Comparison of ENCODE assay signal across 19 cellular contexts in genomic region chr15:78212008-78212407, GRCh38. TPM values are rescaled to one million over a fixed set of nuclear protein-coding genes. Genes with fewer than 3 reads are reported as not detected.
DNase-seq lines count a peak whose midpoint lies in the region; ATAC-seq and TF ChIP-seq lines count a peak whose summit lies in the region.
"Had no signal": no experiment of that assay in that cellular context is flagged by ENCODE, and none has a peak within 500 bp of the region (broad histone marks: within the 10 kb centered on the region; RNA-seq: fewer than 3 reads in every experiment).

No MANE protein-coding gene starts in this region.

- H3K36me3 ChIP-seq in PC-3 (ENCODE audit: low read depth, low read length) (no peaks in the 10 kb centered on the region), skeletal muscle tissue (ENCODE audit: control insufficient read depth in 3 of 3, insufficient read depth in 3 of 3, low read length in 3 of 3) (no peaks in the 10 kb centered on the region)
- H3K36me3 ChIP-seq: heart right ventricle, upper lobe of left lung had no signal

- H2AFZ ChIP-seq in PC-3 (ENCODE audit: low read length): 0 out of 2 replicates have a peak overlapping the region, but pooled peaks have one; percentile 26

- TF ChIP-seq CTCF in Calu3 (IDR thresholded peaks at IDR 0.05; ENCODE audit: unreplicated experiment) (no peak), PC-3 (conservative IDR thresholded peaks at IDR 0.05; ENCODE audit: low read depth, low read length) (no peak), glutamatergic neuron (IDR thresholded peaks at IDR 0.05; ENCODE audit: partially characterized antibody, unreplicated experiment) (no peak)

- H3K4me3 Mint-ChIP-seq in Calu3 (ENCODE audit: low read depth, unreplicated experiment) (no peak overlapping the region), glutamatergic neuron (ENCODE audit: unreplicated experiment) (no peak overlapping the region)
- H3K4me3 Mint-ChIP-seq: activated naive CD8-positive, alpha-beta T cell treated with anti-CD3 and anti-CD28 coated beads, Interleukin-2, amount 50 U/mL, for 24 hours; activated T-helper 17 cell treated with anti-CD3 and anti-CD28 coated beads, Interleukin-2, amount 50 U/mL, for 72 hours; CD8-positive, alpha-beta memory T cell; natural killer cell treated with Interleukin-12 subunit alpha and Interleukin-12 subunit beta and Interleukin-15 and Interleukin-18, amount 100 ng/mL, for 72 hours; stimulated activated memory B cell treated with anti-CD40 and anti-IgM and Interleukin-4, amounts not matched to agents 10 μg/mL and 1 μg/mL and 100 μg/mL, for 72 hours had no signal

- intact Hi-C loops in Calu3 (cut with micrococcal nuclease; ENCODE audit: unreplicated experiment) (no loop called here), PC-3 (cut with micrococcal nuclease) (no loop called here)

- H3K4me1 Mint-ChIP-seq in Calu3 (ENCODE audit: low read depth, unreplicated experiment): peaks cover 79% of the 10 kb centered on the region
- peaks cover 16% of the 10 kb centered on the region for H3K4me1 Mint-ChIP-seq in glutamatergic neuron (ENCODE audit: low read depth, unreplicated experiment)
- H3K4me1 Mint-ChIP-seq: activated naive CD8-positive, alpha-beta T cell treated with anti-CD3 and anti-CD28 coated beads, Interleukin-2, amount 50 U/mL, for 24 hours; activated T-helper 17 cell treated with anti-CD3 and anti-CD28 coated beads, Interleukin-2, amount 50 U/mL, for 72 hours; CD8-positive, alpha-beta memory T cell; stimulated activated memory B cell treated with anti-CD40 and anti-IgM and Interleukin-4, amounts not matched to agents 10 μg/mL and 1 μg/mL and 100 μg/mL, for 72 hours had no signal

- POLR2A ChIA-PET in PC-3 (lab: Charles Lee; ENCODE audit: unreplicated experiment): no interaction called here

- H3F3A ChIP-seq in PC-3 (ENCODE audit: low read length, unreplicated experiment): no peaks in the 10 kb centered on the region

- no peak for ATAC-seq in PC-3
- ATAC-seq: activated T-helper 17 cell treated with anti-CD3 and anti-CD28 coated beads, Interleukin-2, amount 50 U/mL, for 72 hours; natural killer cell treated with Interleukin-12 subunit alpha and Interleukin-12 subunit beta and Interleukin-15 and Interleukin-18, amount 100 ng/mL, for 72 hours; stimulated activated memory B cell treated with anti-CD40 and anti-IgM and Interleukin-4, amounts not matched to agents 10 μg/mL and 1 μg/mL and 100 μg/mL, for 72 hours had no signal

- H3K27me3 ChIP-seq in PC-3 (ENCODE audit: low read length) (no peaks in the 10 kb centered on the region), skeletal muscle tissue (ENCODE audit: control insufficient read depth in 3 of 3, insufficient read depth in 3 of 3, low read length in 3 of 3) (no peaks in the 10 kb centered on the region)
- H3K27me3 ChIP-seq: upper lobe of left lung had no signal

- H3K9me3 ChIP-seq in PC-3 (ENCODE audit: low read length) (no peaks in the 10 kb centered on the region), skeletal muscle tissue (ENCODE audit: control insufficient read depth in 3 of 3, low read length in 3 of 3) (no peaks in the 10 kb centered on the region)
- H3K9me3 ChIP-seq: heart right ventricle, upper lobe of left lung had no signal

- no peaks in the 10 kb centered on the region for H3K9me2 ChIP-seq in PC-3 (replicated peaks; ENCODE audit: low read length)

- H3K27ac Mint-ChIP-seq in Calu3 (ENCODE audit: unreplicated experiment) (peak overlapping the region; percentile 33), glutamatergic neuron (ENCODE audit: unreplicated experiment) (peak overlapping the region; percentile 28)
- H3K27ac Mint-ChIP-seq: activated naive CD8-positive, alpha-beta T cell treated with anti-CD3 and anti-CD28 coated beads, Interleukin-2, amount 50 U/mL, for 24 hours; activated T-helper 17 cell treated with anti-CD3 and anti-CD28 coated beads, Interleukin-2, amount 50 U/mL, for 72 hours; CD8-positive, alpha-beta memory T cell; natural killer cell treated with Interleukin-12 subunit alpha and Interleukin-12 subunit beta and Interleukin-15 and Interleukin-18, amount 100 ng/mL, for 72 hours; stimulated activated memory B cell treated with anti-CD40 and anti-IgM and Interleukin-4, amounts not matched to agents 10 μg/mL and 1 μg/mL and 100 μg/mL, for 72 hours had no signal

- H3K9me3 Mint-ChIP-seq in Calu3 (ENCODE audit: low read depth, unreplicated experiment): no peaks in the 10 kb centered on the region
- peaks cover 3% of the 10 kb centered on the region for H3K9me3 Mint-ChIP-seq in glutamatergic neuron (ENCODE audit: unreplicated experiment)
- H3K9me3 Mint-ChIP-seq: activated naive CD8-positive, alpha-beta T cell treated with anti-CD3 and anti-CD28 coated beads, Interleukin-2, amount 50 U/mL, for 24 hours; activated T-helper 17 cell treated with anti-CD3 and anti-CD28 coated beads, Interleukin-2, amount 50 U/mL, for 72 hours; CD8-positive, alpha-beta memory T cell; natural killer cell treated with Interleukin-12 subunit alpha and Interleukin-12 subunit beta and Interleukin-15 and Interleukin-18, amount 100 ng/mL, for 72 hours; stimulated activated memory B cell treated with anti-CD40 and anti-IgM and Interleukin-4, amounts not matched to agents 10 μg/mL and 1 μg/mL and 100 μg/mL, for 72 hours had no signal

- no peaks in the 10 kb centered on the region for H3K79me2 ChIP-seq in PC-3 (ENCODE audit: low read length)

- BruUV-seq in Calu3 (replicated peaks; lab: Mats Ljungman, UMichigan) (no TSS peak), PC-3 (replicated peaks; lab: Mats Ljungman, UMichigan) (no TSS peak)

- DNase-seq in Calu3 (no peak), PC-3 (peak; percentile 16), glutamatergic neuron (no peak), activated T-cell treated with anti-CD3 and anti-CD28 coated beads for 4 hours (no peak), NCI-H526 treated with DMSO at 0.1 percent for 48 hours (lab: John Stamatoyannopoulos, UW) (no peak), OCI-M1 (lab: John Stamatoyannopoulos, UW) (no peak), NCI-H526 (lab: John Stamatoyannopoulos, UW) (no peak)
- DNase-seq: activated CD4-positive, CD25-positive, alpha-beta regulatory T cell; activated naive CD8-positive, alpha-beta T cell treated with anti-CD3 and anti-CD28 coated beads, Interleukin-2, amount 50 U/mL, for 24 hours; CD8-positive, alpha-beta memory T cell; NCI-H1694; T-helper 2 cell had no signal

- H3K4me1 ChIP-seq in PC-3 (ENCODE audit: insufficient read depth, low read length) (peaks cover 77% of the 10 kb centered on the region), skeletal muscle tissue (ENCODE audit: control insufficient read depth in 3 of 3, insufficient read depth in 3 of 3, low read length in 3 of 3) (peaks cover 41 to 65% (median 62%) of the 10 kb centered on the region in 3 donors)

- peak overlapping the region; percentile 74 for H3K4me2 ChIP-seq in PC-3 (ENCODE audit: low read length)

- H3K9ac ChIP-seq in PC-3 (ENCODE audit: low read length) (no peak overlapping the region), skeletal muscle tissue (ENCODE audit: low read depth in 1 of 3, low read length in 3 of 3) (peak overlapping the region in 2 of 3 donors; percentile 30 to 33)

- H3K27me3 Mint-ChIP-seq in Calu3 (ENCODE audit: unreplicated experiment): no peaks in the 10 kb centered on the region
- peaks cover 12% of the 10 kb centered on the region for H3K27me3 Mint-ChIP-seq in glutamatergic neuron (ENCODE audit: unreplicated experiment)
- H3K27me3 Mint-ChIP-seq: activated naive CD8-positive, alpha-beta T cell treated with anti-CD3 and anti-CD28 coated beads, Interleukin-2, amount 50 U/mL, for 24 hours had no signal

- CTCF ChIA-PET in Calu3 (lab: Charles Lee) (interaction anchor here (0.5 to 1.4 kb wide), 4 partner anchors 9 to 104 kb away, joined by 3 to 5 read pairs (median 4); no protein-coding TSS in a partner anchor), PC-3 (lab: Charles Lee) (no interaction called here)

- peaks cover 12% of the 10 kb centered on the region for H3K36me3 Mint-ChIP-seq in Calu3 (ENCODE audit: insufficient read depth, unreplicated experiment)
- H3K36me3 Mint-ChIP-seq in glutamatergic neuron (ENCODE audit: unreplicated experiment): no peaks in the 10 kb centered on the region
- H3K36me3 Mint-ChIP-seq: CD8-positive, alpha-beta memory T cell; natural killer cell treated with Interleukin-12 subunit alpha and Interleukin-12 subunit beta and Interleukin-15 and Interleukin-18, amount 100 ng/mL, for 72 hours; stimulated activated memory B cell treated with anti-CD40 and anti-IgM and Interleukin-4, amounts not matched to agents 10 μg/mL and 1 μg/mL and 100 μg/mL, for 72 hours had no signal

- H3K4me3 ChIP-seq in PC-3 (ENCODE audit: low read length) (peak overlapping the region; percentile 28; the same call in 1 of the 2 replicates), skeletal muscle tissue (ENCODE audit: low read length in 3 of 3) (no peak overlapping the region)
- H3K4me3 ChIP-seq: heart right ventricle, upper lobe of left lung had no signal

- no peaks in the 10 kb centered on the region for H4K20me1 ChIP-seq in PC-3 (ENCODE audit: low read length)

- H3K27ac ChIP-seq in PC-3 (ENCODE audit: low read length): 0 out of 2 replicates have a peak overlapping the region, but pooled peaks have one; percentile 10
- H3K27ac ChIP-seq in skeletal muscle tissue (ENCODE audit: low read depth, low read length): peak overlapping the region; percentile 43
- H3K27ac ChIP-seq: upper lobe of left lung had no signal

RNA-seq across cellular contexts. Expression of gene ACSBG1, which starts 22.4 kb away (rescaled TPM):
- total RNA-seq in Calu3 (2022): 0.45 and 0.49 TPM in 2 replicates
- 0.36 and 0.40 TPM in 2 replicates for total RNA-seq in PC-3 (2014; rRNA removed)
- total RNA-seq in glutamatergic neuron (ENCODE audit: unreplicated experiment): not detected
- total RNA-seq in skeletal muscle tissue: under 0.01 TPM
- total RNA-seq: activated T-helper 17 cell treated with anti-CD3 and anti-CD28 coated beads, Interleukin-2, amount 50 U/mL, for 72 hours; CD8-positive, alpha-beta memory T cell; posterior vena cava had no signal

RNA-seq across cellular contexts. Expression of gene DNAJA4, which starts 52.4 kb away (rescaled TPM):
- total RNA-seq in Calu3 (2022) (52.1 and 53.6 TPM in 2 replicates), PC-3 (2014; rRNA removed) (1.3 and 5.4 TPM in 2 replicates), glutamatergic neuron (ENCODE audit: unreplicated experiment) (2.4 TPM), skeletal muscle tissue (22.4 TPM)
